Comparison of ENCODE assay signal across 9 cellular contexts in the genomic region with DNA sequence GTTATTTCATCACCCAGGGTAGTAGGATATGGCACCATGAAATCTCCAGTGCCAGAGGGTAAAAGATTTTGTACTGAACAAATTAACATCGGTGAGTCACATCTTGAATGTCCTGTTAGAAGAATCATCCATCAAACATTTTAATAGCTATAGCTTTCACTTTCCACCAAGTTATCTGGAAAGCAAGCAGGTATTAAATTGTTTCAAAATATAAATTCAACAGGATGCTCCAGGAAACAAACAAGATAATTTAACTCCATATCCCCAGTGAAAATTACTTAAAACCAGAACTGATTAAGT. TPM values are rescaled to one million over a fixed set of nuclear protein-coding genes. Genes with fewer than 3 reads are reported as not detected.
DNase-seq lines count a peak whose midpoint lies in the region; ATAC-seq and TF ChIP-seq lines count a peak whose summit lies in the region.
"Had no signal": no experiment of that assay in that cellular context is flagged by ENCODE, and none has a peak within 500 bp of the region (broad histone marks: within the 10 kb centered on the region; RNA-seq: fewer than 3 reads in every experiment).

No MANE protein-coding gene starts in this region.

- H3K4me2 ChIP-seq in hepatocyte, result peak overlapping the region; percentile 81

- intact Hi-C loops in MCF 10A (cut with micrococcal nuclease) (loop anchor here (2.0 kb wide), 1 partner anchor 31 kb away; the partner anchor contains the start of gene CUEDC1), breast epithelium (cut with DNase I; ENCODE audit: low total_unique reads) (loop anchor here (5.0 kb wide), 1 partner anchor 123 kb away; no protein-coding TSS in a partner anchor), aorta (cut with DNase I) (loop anchor here (5.0 kb wide), 1 partner anchor 33 kb away; no protein-coding TSS in a partner anchor)

- no TSS peak for BruUV-seq in MCF 10A (replicated peaks; lab: Mats Ljungman, UMichigan)

- DNase-seq in MCF 10A (ENCODE audit: unreplicated experiment), result peak; percentile 88
- DNase-seq in breast epithelium (ENCODE audit: low spot score in 2 of 2), result no peak
- no peak for DNase-seq in WERI-Rb-1
- DNase-seq in hepatocyte (ENCODE audit: low spot score), result no peak
- no peak for DNase-seq in type B pancreatic cell (ENCODE audit: extremely low spot score, unreplicated experiment)
- no peak for DNase-seq in aorta
- no peak for DNase-seq in Peyer's patch
- DNase-seq: DMS79 had no signal

- WGBS in hepatocyte (ENCODE audit: low lambda C conversion rate, missing lambda C conversion rate), result 19% methylated on average over 1 of the region's 1 CpG
- WGBS in aorta, 2 donors, result 8 to 13% methylated on average over 1 of the region's 1 CpG

- H3K79me2 ChIP-seq in hepatocyte, result peaks cover 70% of the 10 kb centered on the region

- peak overlapping the region; percentile 87 for H3K27ac Mint-ChIP-seq in MCF 10A (ENCODE audit: low read depth, unreplicated experiment)
- peak overlapping the region; percentile 69 for H3K27ac Mint-ChIP-seq in type B pancreatic cell

- no peak overlapping the region for H2AFZ ChIP-seq in hepatocyte

- no peaks in the 10 kb centered on the region for H3K9me2 ChIP-seq in hepatocyte (replicated peaks; ENCODE audit: insufficient read depth)

- CTCF ChIA-PET in MCF 10A (lab: Yijun Ruan, JAX), result interaction anchor here (0.6 to 3.4 kb wide), 20 partner anchors 10 to 137 kb away, joined by 3 to 31 read pairs (median 4); partner anchors contain the start of genes CUEDC1 and MRPS23

- H3K36me3 ChIP-seq in breast epithelium (no peaks in the 10 kb centered on the region), WERI-Rb-1 (peaks cover 57% of the 10 kb centered on the region), hepatocyte (replicated peaks; ENCODE audit: insufficient read depth, low read depth) (no peaks in the 10 kb centered on the region), aorta (ENCODE audit: control insufficient read depth in 1 of 2, insufficient read depth in 2 of 2, low read length in 1 of 2) (peaks cover 0 to 3% of the 10 kb centered on the region in 2 donors), Peyer's patch (peaks cover 0 to 10% (median 0%) of the 10 kb centered on the region in 3 donors)

- TF ChIP-seq CTCF in MCF 10A (IDR thresholded peaks at IDR 0.05; ENCODE audit: unreplicated experiment) (no peak), breast epithelium (IDR thresholded peaks at IDR 0.05) (no peak), WERI-Rb-1 (IDR thresholded peaks at IDR 0.05; ENCODE audit: low read depth, low read length) (no peak), hepatocyte (IDR thresholded peaks at IDR 0.05; ENCODE audit: poor library complexity) (no peak), type B pancreatic cell (conservative IDR thresholded peaks at IDR 0.05) (no peak), Peyer's patch (IDR thresholded peaks at IDR 0.05) (no peak)

- POLR2A ChIA-PET in MCF 10A (lab: Yijun Ruan, JAX), result interaction anchor here (0.8 to 3.8 kb wide), 28 partner anchors 9 to 1004 kb away, joined by 3 to 55 read pairs (median 12); partner anchors contain the start of genes AKAP1, CUEDC1, MRPS23 and RNF43

- H3K4me3 ChIP-seq in breast epithelium (peak overlapping the region in 1 of 3 donors; percentile 24), WERI-Rb-1 (ENCODE audit: low read depth, low read length) (0 out of 2 replicates have a peak overlapping the region, but pooled peaks have one; percentile 85), hepatocyte (no peak overlapping the region), aorta (ENCODE audit: low read length in 2 of 2) (no peak overlapping the region), Peyer's patch (no peak overlapping the region)

- H3K27me3 ChIP-seq in breast epithelium, result no peaks in the 10 kb centered on the region
- H3K27me3 ChIP-seq in WERI-Rb-1 (ENCODE audit: insufficient read depth, low read depth, severe bottlenecking), result no peaks in the 10 kb centered on the region
- no peaks in the 10 kb centered on the region for H3K27me3 ChIP-seq in hepatocyte
- H3K27me3 ChIP-seq in aorta (ENCODE audit: control insufficient read depth in 1 of 2, insufficient read depth in 2 of 2, low read length in 1 of 2), result peaks cover 0 to 2% of the 10 kb centered on the region in 2 donors
- H3K27me3 ChIP-seq in Peyer's patch, result no peaks in the 10 kb centered on the region

- no peak for ATAC-seq in aorta (ENCODE audit: low FRiP score)
- no peak for ATAC-seq in GM18867 (IDR thresholded peaks at IDR 0.05; ENCODE audit: unreplicated experiment)

- H3K4me1 ChIP-seq in breast epithelium, result peaks cover 9 to 16% of the 10 kb centered on the region in 2 donors
- peaks cover 55% of the 10 kb centered on the region for H3K4me1 ChIP-seq in hepatocyte (ENCODE audit: insufficient read depth)
- H3K4me1 ChIP-seq in aorta (ENCODE audit: control insufficient read depth in 1 of 2, insufficient read depth in 2 of 2, low read length in 2 of 2), result peaks cover 5 to 15% of the 10 kb centered on the region in 2 donors
- peaks cover 0 to 58% (median 7%) of the 10 kb centered on the region in 4 donors for H3K4me1 ChIP-seq in Peyer's patch

- TF ChIP-seq POLR2A in breast epithelium (IDR thresholded peaks at IDR 0.05) (no peak), Peyer's patch (IDR thresholded peaks at IDR 0.05) (no peak)

- H3K27ac ChIP-seq in breast epithelium, result peak overlapping the region in 1 of 2 donors; percentile 2
- H3K27ac ChIP-seq in WERI-Rb-1, result peak overlapping the region; percentile 6
- H3K27ac ChIP-seq in hepatocyte, result peak overlapping the region; percentile 46
- no peak overlapping the region for H3K27ac ChIP-seq in aorta (ENCODE audit: low read depth in 1 of 2, low read length in 2 of 2)
- peak overlapping the region in 1 of 4 donors; percentile 97 for H3K27ac ChIP-seq in Peyer's patch

- H3K9me3 ChIP-seq in breast epithelium, result no peaks in the 10 kb centered on the region
- no peaks in the 10 kb centered on the region for H3K9me3 ChIP-seq in WERI-Rb-1 (ENCODE audit: severe bottlenecking)
- H3K9me3 ChIP-seq in hepatocyte (ENCODE audit: low read depth), result no peaks in the 10 kb centered on the region
- no peaks in the 10 kb centered on the region for H3K9me3 ChIP-seq in aorta (ENCODE audit: control insufficient read depth, low read length)
- H3K9me3 ChIP-seq in Peyer's patch, result no peaks in the 10 kb centered on the region

- H4K20me1 ChIP-seq in hepatocyte (ENCODE audit: insufficient read depth, poor library complexity, severe bottlenecking), result peaks cover 58% of the 10 kb centered on the region

- peaks cover 46% of the 10 kb centered on the region for H3K4me1 Mint-ChIP-seq in MCF 10A (ENCODE audit: insufficient read depth, unreplicated experiment)
- H3K4me1 Mint-ChIP-seq in type B pancreatic cell (ENCODE audit: unreplicated experiment), result peaks cover 64% of the 10 kb centered on the region

- H3K4me3 Mint-ChIP-seq in MCF 10A (ENCODE audit: unreplicated experiment), result peak overlapping the region; percentile 99
- peak overlapping the region; percentile 81 for H3K4me3 Mint-ChIP-seq in type B pancreatic cell

- H3K27me3 Mint-ChIP-seq in MCF 10A (ENCODE audit: insufficient read depth, unreplicated experiment), result no peaks in the 10 kb centered on the region
- peaks cover 3% of the 10 kb centered on the region for H3K27me3 Mint-ChIP-seq in type B pancreatic cell

- peaks cover 51% of the 10 kb centered on the region for H3K36me3 Mint-ChIP-seq in MCF 10A (ENCODE audit: insufficient read depth, unreplicated experiment)
- H3K36me3 Mint-ChIP-seq in type B pancreatic cell, result peaks cover 19% of the 10 kb centered on the region

- H3K9me3 Mint-ChIP-seq in MCF 10A (ENCODE audit: unreplicated experiment), result no peaks in the 10 kb centered on the region
- H3K9me3 Mint-ChIP-seq in type B pancreatic cell, result no peaks in the 10 kb centered on the region

RNA-seq across cellular contexts. Expression of gene VEZF1, which starts 2.4 kb away (rescaled TPM):
- total RNA-seq in MCF 10A (2022) (66.8 and 69.1 TPM in 2 replicates), breast epithelium (10 to 100 TPM; 55.5 to 76.5 (median 66.9) TPM), hepatocyte (56.0 and 57.3 TPM in 2 replicates), type B pancreatic cell (ENCODE audit: low replicate concordance) (53.3 and 73.2 TPM in 2 replicates), aorta (10 to 100 TPM; 57.3 to 59.8 TPM), Peyer's patch (10 to 100 TPM; 29.7 to 49.3 (median 39.5) TPM)
- polyA plus RNA-seq in hepatocyte (19.1 and 20.9 TPM in 2 replicates), aorta (10 to 100 TPM; 21.2 to 27.7 TPM)

RNA-seq across cellular contexts. Expression of gene SRSF1, which starts 21.4 kb away (rescaled TPM):
- total RNA-seq in MCF 10A (2022) (381 and 493 TPM in 2 replicates), breast epithelium (100 to 1,000 TPM; 176 to 202 (median 185) TPM), hepatocyte (175 and 189 TPM in 2 replicates), type B pancreatic cell (ENCODE audit: low replicate concordance) (200 and 306 TPM in 2 replicates), aorta (100 to 1,000 TPM; 138 to 147 TPM), Peyer's patch (100 to 1,000 TPM; 121 to 336 (median 155) TPM)
- polyA plus RNA-seq in hepatocyte (98.3 and 107 TPM in 2 replicates), aorta (100 to 1,000 TPM in 1 of 2 donors, 10 to 100 TPM in 1; 84.5 to 102 TPM)

RNA-seq across cellular contexts. Expression of gene CUEDC1, which starts 30.4 kb away (rescaled TPM):
- total RNA-seq in MCF 10A (2022) (15.6 and 21.5 TPM in 2 replicates), breast epithelium (10 to 100 TPM; 13.0 to 18.0 (median 14.5) TPM), hepatocyte (9.3 and 11.6 TPM in 2 replicates), type B pancreatic cell (ENCODE audit: low replicate concordance) (29.8 and 31.3 TPM in 2 replicates), aorta (10 to 100 TPM; 42.9 to 43.6 TPM), Peyer's patch (10 to 100 TPM; 10.2 to 45.4 (median 19.2) TPM)
- polyA plus RNA-seq in hepatocyte (23.3 and 27.4 TPM in 2 replicates), aorta (10 to 100 TPM; 25.4 to 26.7 TPM)

Comparison
In these comparisons a context has a peak if more than half of its experiments do, and no peak if none do; other contexts are left out.
1. H3K27ac ChIP-seq: peak in WERI-Rb-1 (single experiment) and hepatocyte (single experiment); none in aorta (0 of 2).